ENCODE assay signal across 2 cellular contexts in the genomic region with DNA sequence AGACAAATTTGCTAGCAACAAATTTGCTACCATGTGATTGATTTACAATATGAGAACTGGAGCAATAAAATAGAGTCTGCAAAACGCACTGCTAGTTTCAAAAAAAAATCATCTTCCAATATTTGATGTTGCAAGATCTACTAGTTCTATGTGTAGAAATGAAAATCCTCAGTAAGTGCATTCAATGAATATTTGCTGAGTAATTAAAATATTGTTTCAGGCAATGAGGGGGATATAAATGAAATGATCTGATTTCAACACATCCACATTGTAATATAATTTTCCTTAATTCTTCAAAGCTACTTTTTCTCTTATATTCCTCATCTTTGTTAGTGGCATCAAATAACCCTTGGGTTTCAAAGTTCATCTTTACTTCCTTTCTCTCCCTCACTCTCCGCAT.
TF ChIP-seq lines count a peak whose summit lies in the region.

No MANE protein-coding gene starts in this region.

TF ChIP-seq in A549, 52 proteins besides CTCF, POLR2A, EP300 and RAD21:
- peak; percentile 74 for TF ChIP-seq MAFK (IDR thresholded peaks at IDR 0.05; ENCODE audit: partially characterized antibody)
- no peak for TF ChIP-seq RFX5 (IDR thresholded peaks at IDR 0.05)
TF ChIP-seq in A549: peak in this region for 1.

TF ChIP-seq in IMR-90, 13 proteins besides CTCF, POLR2A, EP300 and RAD21:
- peak; percentile 68 for TF ChIP-seq MAFK (IDR thresholded peaks at IDR 0.05; ENCODE audit: low read depth, low read length)
- no peak for TF ChIP-seq CEBPB (IDR thresholded peaks at IDR 0.05; ENCODE audit: low read depth, low read length)
